16 cellular contexts compared by ENCODE assay signal in the genomic region with DNA sequence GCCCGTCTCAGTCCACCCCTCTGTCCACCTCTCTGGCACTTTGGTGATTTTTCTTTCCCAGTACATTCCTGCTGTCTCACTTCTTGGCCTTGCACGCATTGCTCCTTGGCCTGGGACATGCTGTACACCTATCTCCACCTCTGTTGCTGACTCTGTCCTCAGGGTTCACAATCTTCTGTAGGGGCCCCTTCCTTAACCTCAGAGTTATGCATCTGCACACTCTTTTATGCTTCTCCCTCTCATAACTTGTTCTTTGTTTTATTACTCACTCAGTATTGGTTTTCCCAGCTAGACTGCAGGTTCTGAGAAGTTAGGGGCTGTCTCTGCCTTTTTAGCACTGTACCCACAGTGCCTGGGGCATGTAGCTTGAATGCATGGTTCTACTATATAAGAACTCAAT.
DNase-seq lines count a peak whose midpoint lies in the region; ATAC-seq and TF ChIP-seq lines count a peak whose summit lies in the region.
"Had no signal": no experiment of that assay in that cellular context is flagged by ENCODE, and none has a peak within 500 bp of the region (broad histone marks: within the 10 kb centered on the region; RNA-seq: fewer than 3 reads in every experiment).

No MANE protein-coding gene starts in this region.

- H3K27ac Mint-ChIP-seq in T-helper 1 cell treated with Interleukin-12 subunit alpha and Interleukin-12 subunit beta and Interleukin-4 antibody, amounts not matched to agents 30 μg/mL and 1 μg/mL, for 36 hours = peak overlapping the region; percentile 49
- peak overlapping the region; percentile 79 for H3K27ac Mint-ChIP-seq in CD8-positive, alpha-beta T cell
- peak overlapping the region; percentile 23 for H3K27ac Mint-ChIP-seq in activated T-helper 17 cell treated with anti-CD3 and anti-CD28 coated beads, Interleukin-2, amount 50 U/mL, for 72 hours
- H3K27ac Mint-ChIP-seq in nephron (peak overlapping the region; percentile 44 to 94 (median 70)), endothelial cell (ENCODE audit: unreplicated experiment) (no peak overlapping the region), immature natural killer cell (no peak overlapping the region)

- H3K4me1 ChIP-seq in CD8-positive, alpha-beta T cell (ENCODE audit: insufficient read depth, low read length) = peaks cover 36% of the 10 kb centered on the region

- no peak for DNase-seq in T-helper 1 cell
- DNase-seq in CD8-positive, alpha-beta T cell = no peak
- no peak for DNase-seq in endothelial cell (ENCODE audit: low spot score)
- DNase-seq in immature natural killer cell = no peak
- no peak for DNase-seq in T1000 (lab: John Stamatoyannopoulos, UW)
- DNase-seq: 8988T; activated CD8-positive, alpha-beta memory T cell treated with anti-CD3 and anti-CD28 coated beads, Interleukin-2, amount 50 U/mL, for 48 hours; central memory CD4-positive, alpha-beta T cell; effector CD8-positive, alpha-beta T cell; HCEC 1CT; NCI-H2029; RPMI8226 had no signal

- peaks cover 27% of the 10 kb centered on the region for H3K4me1 Mint-ChIP-seq in T-helper 1 cell treated with Interleukin-12 subunit alpha and Interleukin-12 subunit beta and Interleukin-4 antibody, amounts not matched to agents 30 μg/mL and 1 μg/mL, for 36 hours (ENCODE audit: low read depth)
- H3K4me1 Mint-ChIP-seq in CD8-positive, alpha-beta T cell (ENCODE audit: low read depth) = peaks cover 63% of the 10 kb centered on the region
- peaks cover 37% of the 10 kb centered on the region for H3K4me1 Mint-ChIP-seq in activated T-helper 17 cell treated with anti-CD3 and anti-CD28 coated beads, Interleukin-2, amount 50 U/mL, for 72 hours
- H3K4me1 Mint-ChIP-seq in nephron (peaks cover 45% of the 10 kb centered on the region), endothelial cell (ENCODE audit: unreplicated experiment) (peaks cover 17% of the 10 kb centered on the region), immature natural killer cell (peaks cover 9 to 18% of the 10 kb centered on the region in 2 donors)

- peaks cover 6% of the 10 kb centered on the region for H3K36me3 Mint-ChIP-seq in T-helper 1 cell treated with Interleukin-12 subunit alpha and Interleukin-12 subunit beta and Interleukin-4 antibody, amounts not matched to agents 30 μg/mL and 1 μg/mL, for 36 hours (ENCODE audit: low read depth)
- H3K36me3 Mint-ChIP-seq in CD8-positive, alpha-beta T cell = peaks cover 41% of the 10 kb centered on the region
- peaks cover 24% of the 10 kb centered on the region for H3K36me3 Mint-ChIP-seq in activated T-helper 17 cell treated with anti-CD3 and anti-CD28 coated beads, Interleukin-2, amount 50 U/mL, for 72 hours (ENCODE audit: low read depth)
- H3K36me3 Mint-ChIP-seq in nephron (ENCODE audit: low read depth) = peaks cover under 1% of the 10 kb centered on the region
- no peaks in the 10 kb centered on the region for H3K36me3 Mint-ChIP-seq in endothelial cell (ENCODE audit: low read depth, unreplicated experiment)
- H3K36me3 Mint-ChIP-seq in immature natural killer cell = no peaks in the 10 kb centered on the region

- no peaks in the 10 kb centered on the region for H3K27me3 Mint-ChIP-seq in T-helper 1 cell treated with Interleukin-12 subunit alpha and Interleukin-12 subunit beta and Interleukin-4 antibody, amounts not matched to agents 30 μg/mL and 1 μg/mL, for 36 hours (ENCODE audit: low read depth)
- no peaks in the 10 kb centered on the region for H3K27me3 Mint-ChIP-seq in CD8-positive, alpha-beta T cell (ENCODE audit: low read depth)
- no peaks in the 10 kb centered on the region for H3K27me3 Mint-ChIP-seq in activated T-helper 17 cell treated with anti-CD3 and anti-CD28 coated beads, Interleukin-2, amount 50 U/mL, for 72 hours
- H3K27me3 Mint-ChIP-seq in nephron (ENCODE audit: low read depth) = no peaks in the 10 kb centered on the region
- no peaks in the 10 kb centered on the region for H3K27me3 Mint-ChIP-seq in endothelial cell (ENCODE audit: unreplicated experiment)
- H3K27me3 Mint-ChIP-seq in immature natural killer cell (ENCODE audit: low read depth in 3 of 3) = no peaks in the 10 kb centered on the region

- CTCF ChIA-PET in CD8-positive, alpha-beta T cell (lab: Charles Lee) = interaction anchor here (0.7 to 3.3 kb wide), 2 partner anchors 277 to 281 kb away, joined by 3 to 15 read pairs; partner anchors contain the start of gene MAML2

- no peak overlapping the region for H3K4me3 ChIP-seq in CD8-positive, alpha-beta T cell (ENCODE audit: low read depth, low read length)
- H3K4me3 ChIP-seq: K562 had no signal

- no peak for ATAC-seq in CD8-positive, alpha-beta T cell
- peak; percentile 68 for ATAC-seq in activated T-helper 17 cell treated with anti-CD3 and anti-CD28 coated beads, Interleukin-2, amount 50 U/mL, for 72 hours (replicated peaks)
- ATAC-seq: K562 had no signal

- no peak for TF ChIP-seq CTCF in CD8-positive, alpha-beta T cell (IDR thresholded peaks at IDR 0.05)
- no peak for TF ChIP-seq CTCF in nephron (IDR thresholded peaks at IDR 0.05; ENCODE audit: unreplicated experiment in 3 of 3)
- TF ChIP-seq CTCF in endothelial cell (IDR thresholded peaks at IDR 0.05; ENCODE audit: unreplicated experiment) = no peak

- intact Hi-C loops in CD8-positive, alpha-beta T cell (cut with DNase I, micrococcal nuclease) = loop anchor here (5.0 to 10.0 kb wide), 2 partner anchors 48 to 54 kb away; no protein-coding TSS in a partner anchor

- H3K27ac ChIP-seq in CD8-positive, alpha-beta T cell (ENCODE audit: low read depth, low read length) = no peak overlapping the region

- H3K9me3 Mint-ChIP-seq in T-helper 1 cell treated with Interleukin-12 subunit alpha and Interleukin-12 subunit beta and Interleukin-4 antibody, amounts not matched to agents 30 μg/mL and 1 μg/mL, for 36 hours = no peaks in the 10 kb centered on the region
- H3K9me3 Mint-ChIP-seq in CD8-positive, alpha-beta T cell = no peaks in the 10 kb centered on the region
- no peaks in the 10 kb centered on the region for H3K9me3 Mint-ChIP-seq in activated T-helper 17 cell treated with anti-CD3 and anti-CD28 coated beads, Interleukin-2, amount 50 U/mL, for 72 hours
- H3K9me3 Mint-ChIP-seq in nephron = no peaks in the 10 kb centered on the region
- H3K9me3 Mint-ChIP-seq in endothelial cell (ENCODE audit: unreplicated experiment) = no peaks in the 10 kb centered on the region
- no peaks in the 10 kb centered on the region for H3K9me3 Mint-ChIP-seq in immature natural killer cell

- no peaks in the 10 kb centered on the region for H3K9me3 ChIP-seq in CD8-positive, alpha-beta T cell (ENCODE audit: low read length)

- POLR2A ChIA-PET in CD8-positive, alpha-beta T cell (lab: Charles Lee) = interaction anchor here (0.7 kb wide), 1 partner anchor 28 kb away, joined by 3 read pairs; no protein-coding TSS in a partner anchor

- H3K36me3 ChIP-seq in CD8-positive, alpha-beta T cell (ENCODE audit: insufficient read depth, low read length) = no peaks in the 10 kb centered on the region

- H3K4me3 Mint-ChIP-seq in T-helper 1 cell treated with Interleukin-12 subunit alpha and Interleukin-12 subunit beta and Interleukin-4 antibody, amounts not matched to agents 30 μg/mL and 1 μg/mL, for 36 hours = peak overlapping the region; percentile 30
- H3K4me3 Mint-ChIP-seq in CD8-positive, alpha-beta T cell = no peak overlapping the region
- peak overlapping the region; percentile 52 for H3K4me3 Mint-ChIP-seq in activated T-helper 17 cell treated with anti-CD3 and anti-CD28 coated beads, Interleukin-2, amount 50 U/mL, for 72 hours
- no peak overlapping the region for H3K4me3 Mint-ChIP-seq in nephron
- no peak overlapping the region for H3K4me3 Mint-ChIP-seq in endothelial cell (ENCODE audit: unreplicated experiment)
- no peak overlapping the region for H3K4me3 Mint-ChIP-seq in immature natural killer cell

- no peaks in the 10 kb centered on the region for H3K27me3 ChIP-seq in CD8-positive, alpha-beta T cell (ENCODE audit: insufficient read depth, low read length)

Comparison
In these comparisons a context has a peak if more than half of its experiments do, and no peak if none do; other contexts are left out.
1. H3K27ac Mint-ChIP-seq: peak in T-helper 1 cell treated with Interleukin-12 subunit alpha and Interleukin-12 subunit beta and Interleukin-4 antibody, amounts not matched to agents 30 μg/mL and 1 μg/mL, for 36 hours (single experiment), CD8-positive, alpha-beta T cell (single experiment), activated T-helper 17 cell treated with anti-CD3 and anti-CD28 coated beads, Interleukin-2, amount 50 U/mL, for 72 hours (single experiment) and nephron (3 of 3); none in endothelial cell (single experiment) and immature natural killer cell (0 of 6).
2. H3K4me3 Mint-ChIP-seq: peak in T-helper 1 cell treated with Interleukin-12 subunit alpha and Interleukin-12 subunit beta and Interleukin-4 antibody, amounts not matched to agents 30 μg/mL and 1 μg/mL, for 36 hours (single experiment) and activated T-helper 17 cell treated with anti-CD3 and anti-CD28 coated beads, Interleukin-2, amount 50 U/mL, for 72 hours (single experiment); none in CD8-positive, alpha-beta T cell (single experiment), nephron (0 of 3), endothelial cell (single experiment) and immature natural killer cell (0 of 5).